In the genomic region with DNA sequence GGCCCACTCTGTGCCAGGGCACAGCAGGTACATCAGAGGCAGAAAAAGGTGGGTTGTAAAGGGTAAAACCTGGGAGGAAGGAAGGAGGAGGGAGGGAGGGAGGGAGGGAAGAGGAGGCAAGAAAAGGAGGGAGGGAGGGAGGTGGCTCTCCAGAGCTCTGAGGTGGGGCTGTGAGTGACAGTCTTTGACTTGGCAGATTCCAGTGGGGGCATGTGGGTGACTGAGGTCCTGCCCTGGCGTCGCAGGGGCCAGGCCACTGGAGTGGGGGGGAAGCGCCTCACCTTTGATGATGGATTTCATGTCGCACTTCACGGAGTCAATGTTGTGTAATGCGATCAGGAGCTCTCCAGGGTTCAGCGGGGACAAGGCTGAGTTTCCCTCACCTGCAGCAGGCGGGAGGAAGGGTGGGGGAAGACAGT, we compare ENCODE assay signal across 27 cellular contexts. TPM values are rescaled to one million over a fixed set of nuclear protein-coding genes. Genes with fewer than 3 reads are reported as not detected.
DNase-seq lines count a peak whose midpoint lies in the region; TF ChIP-seq lines count a peak whose summit lies in the region.
"Had no signal": no experiment of that assay in that cellular context is flagged by ENCODE, and none has a peak within 500 bp of the region (broad histone marks: within the 10 kb centered on the region; RNA-seq: fewer than 3 reads in every experiment).

No MANE protein-coding gene starts in this region.

- no peaks in the 10 kb centered on the region for H3K79me1 ChIP-seq in H9 (ENCODE audit: insufficient read depth, low read depth, low read length, poor library complexity, severe bottlenecking)

- H2AK5ac ChIP-seq in H9 (ENCODE audit: insufficient read length, low read length) = no peak overlapping the region

- no peaks in the 10 kb centered on the region for H3K79me2 ChIP-seq in H9 (ENCODE audit: insufficient read depth, low read length)

- H3K4me2 ChIP-seq in H9 (ENCODE audit: insufficient read depth, insufficient read length, low read length) = no peak overlapping the region
- H3K4me2 ChIP-seq: GM23338 had no signal

- no peaks in the 10 kb centered on the region for H3K9me3 ChIP-seq in H9 (ENCODE audit: control insufficient read depth, low read depth, low read length)
- H3K9me3 ChIP-seq: mucosa of descending colon, upper lobe of left lung had no signal

- H2BK15ac ChIP-seq in H9 (ENCODE audit: low read depth, low read length) = no peak overlapping the region

- no peaks in the 10 kb centered on the region for H3K27me3 Mint-ChIP-seq in H9 (ENCODE audit: low read depth)
- H3K27me3 Mint-ChIP-seq: CD8-positive, alpha-beta memory T cell; stimulated activated naive CD8-positive, alpha-beta T cell treated with anti-CD3 and anti-CD28 coated beads, Interleukin-15, Interleukin-2, amounts not matched to agents 100 ng/mL and 50 ng/mL, for 24 hours had no signal

- no peak overlapping the region for H3K4ac ChIP-seq in H9 (ENCODE audit: low read depth, low read length)

- no peak overlapping the region for H4K5ac ChIP-seq in H9 (ENCODE audit: insufficient read length, low read depth, low read length)

- H4K20me1 ChIP-seq in H9 (ENCODE audit: control insufficient read depth, insufficient read depth, insufficient read length) = no peaks in the 10 kb centered on the region

- no peak overlapping the region for H3T11ph ChIP-seq in H9 (ENCODE audit: low read length)

- no peak overlapping the region for H4K8ac ChIP-seq in H9 (replicated peaks; ENCODE audit: insufficient read length, low read depth, low read length)

- H3K9me3 Mint-ChIP-seq in H9 = no peaks in the 10 kb centered on the region
- H3K9me3 Mint-ChIP-seq: CD8-positive, alpha-beta memory T cell; GM23338; stimulated activated naive CD8-positive, alpha-beta T cell treated with anti-CD3 and anti-CD28 coated beads, Interleukin-15, Interleukin-2, amounts not matched to agents 100 ng/mL and 50 ng/mL, for 24 hours had no signal

- peaks cover 4% of the 10 kb centered on the region for H3K23me2 ChIP-seq in H9 (ENCODE audit: insufficient read length, low read depth, low read length, poor library complexity, severe bottlenecking)

- H2BK20ac ChIP-seq in H9 (ENCODE audit: low read depth, low read length, poor library complexity, severe bottlenecking) = no peak overlapping the region

- no peak overlapping the region for H2BK120ac ChIP-seq in H9 (ENCODE audit: low read depth, low read length, poor library complexity, severe bottlenecking)

- H2AFZ ChIP-seq in H9 (ENCODE audit: low read length) = no peak overlapping the region
- H2AFZ ChIP-seq: GM23338 had no signal

- no peak for TF ChIP-seq CTCF in H9 (conservative IDR thresholded peaks at IDR 0.05)

- no peak overlapping the region for H2BK12ac ChIP-seq in H9 (ENCODE audit: insufficient read length, low read depth, low read length)

- no peak overlapping the region for H3K23ac ChIP-seq in H9 (ENCODE audit: insufficient read length, low read depth, low read length)

- no peak overlapping the region for H4K91ac ChIP-seq in H9 (ENCODE audit: insufficient read length, low read depth, low read length)

- peaks cover 29 to 68% (median 65%) of the 10 kb centered on the region in 3 experiments for H3K36me3 Mint-ChIP-seq in H9 (ENCODE audit: insufficient read depth in 1 of 3, low read depth in 3 of 3)

- H3K4me1 Mint-ChIP-seq in H9 = peaks cover 18 to 29% of the 10 kb centered on the region in 2 experiments

- H3K27me3 ChIP-seq in H9 (ENCODE audit: insufficient read depth, low read length) = no peaks in the 10 kb centered on the region
- H3K27me3 ChIP-seq: dorsolateral prefrontal cortex, upper lobe of left lung had no signal

- no peak overlapping the region for H3K9ac ChIP-seq in H9 (ENCODE audit: extremely low read depth, insufficient read length, low read length)

- H3K27ac Mint-ChIP-seq in H9 = peak overlapping the region in 2 of 3 experiments; percentile 52 to 59; a peak in 3 of 7 replicates
- H3K27ac Mint-ChIP-seq: GM23338; stimulated activated naive CD8-positive, alpha-beta T cell treated with anti-CD3 and anti-CD28 coated beads, Interleukin-15, Interleukin-2, amounts not matched to agents 100 ng/mL and 50 ng/mL, for 24 hours had no signal

- no peak overlapping the region for H3K56ac ChIP-seq in H9 (ENCODE audit: insufficient read length, low read depth, low read length)

- H3K18ac ChIP-seq in H9 (ENCODE audit: insufficient read length, low read depth, low read length) = no peak overlapping the region

- no peak overlapping the region for H3K4me3 Mint-ChIP-seq in H9
- H3K4me3 Mint-ChIP-seq: CD8-positive, alpha-beta memory T cell; GM23338; stimulated activated naive CD8-positive, alpha-beta T cell treated with anti-CD3 and anti-CD28 coated beads, Interleukin-15, Interleukin-2, amounts not matched to agents 100 ng/mL and 50 ng/mL, for 24 hours had no signal

- no peak overlapping the region for H2BK5ac ChIP-seq in H9 (ENCODE audit: insufficient read length, low read length)

- no peak overlapping the region for H3K27ac ChIP-seq in H9 (ENCODE audit: insufficient read length, low read depth, low read length)
- H3K27ac ChIP-seq: dorsolateral prefrontal cortex, upper lobe of left lung had no signal

- H3K14ac ChIP-seq in H9 (ENCODE audit: insufficient read depth, low read length) = no peak overlapping the region

- WGBS in H9 (ENCODE audit: extremely low coverage, insufficient read length, low lambda C conversion rate) = no CpG with 5 or more reads among the region's 8 CpGs

- no peak for DNase-seq in H9
- peak; percentile 54 for DNase-seq in NCI-H510A (lab: John Stamatoyannopoulos, UW)
- DNase-seq in left kidney (ENCODE audit: low read depth, low spot score) = peak; percentile 68
- no peak for DNase-seq in SKM-1 (lab: John Stamatoyannopoulos, UW; ENCODE audit: unreplicated experiment)
- DNase-seq in SKM-1 treated with dmso at 0.1 percent for 144 hours (lab: John Stamatoyannopoulos, UW; ENCODE audit: unreplicated experiment) = no peak
- DNase-seq: activated CD4-positive, alpha-beta T cell treated with anti-CD3 and anti-CD28 coated beads for 48 hours; activated CD8-positive, alpha-beta memory T cell treated with anti-CD3 and anti-CD28 coated beads, Interleukin-2, amount 50 U/mL, for 48 hours; activated gamma-delta T cell; CD8-positive, alpha-beta memory T cell; DMS79; dorsolateral prefrontal cortex; foreskin fibroblast; hippocampal formation; IMR-90; mucosa of descending colon; NCI-H1417 treated with DMSO at 0.1 percent for 48 hours; NCI-H2171 treated with DMSO at 0.1 percent for 48 hours; NCI-H774; small intestine had no signal

- 0 out of 2 replicates have a peak, but pooled peaks cover 1% of the 10 kb centered on the region for H3K4me1 ChIP-seq in H9 (ENCODE audit: insufficient read depth, low read length)

RNA-seq across cellular contexts. Expression of a gene that starts 6.0 kb away (rescaled TPM):
- total RNA-seq in H9 (2021) = 0.29 and 0.55 TPM in 2 replicates
- total RNA-seq: epithelial cell of proximal tubule, lower leg skin, M059J had no signal

RNA-seq across cellular contexts. Expression of a gene that starts 28.5 kb away (rescaled TPM):
- 70.7 and 75.1 TPM in 2 replicates for total RNA-seq in H9 (2021)

RNA-seq across cellular contexts. Expression of a gene that starts 38.8 kb away (rescaled TPM):
- 63.9 and 67.4 TPM in 2 replicates for total RNA-seq in H9 (2021)

RNA-seq across cellular contexts. Expression of a gene that starts 41.8 kb away (rescaled TPM):
- 104 and 113 TPM in 2 replicates for total RNA-seq in H9 (2021)

RNA-seq across cellular contexts. Expression of a gene that starts 43.0 kb away (rescaled TPM):
- 22.2 and 24.9 TPM in 2 replicates for total RNA-seq in H9 (2021)
- total RNA-seq: cardiac septum, IMR-90, pulmonary artery endothelial cell had no signal

Comparison
In these comparisons a context has a peak if more than half of its experiments do, and no peak if none do; other contexts are left out.
1. DNase-seq: peak in NCI-H510A (single experiment) and left kidney (single experiment); none in H9 (single experiment), SKM-1 (single experiment) and SKM-1 treated with dmso at 0.1 percent for 144 hours (single experiment).